10 cellular contexts compared by ENCODE assay signal in the genomic region with DNA sequence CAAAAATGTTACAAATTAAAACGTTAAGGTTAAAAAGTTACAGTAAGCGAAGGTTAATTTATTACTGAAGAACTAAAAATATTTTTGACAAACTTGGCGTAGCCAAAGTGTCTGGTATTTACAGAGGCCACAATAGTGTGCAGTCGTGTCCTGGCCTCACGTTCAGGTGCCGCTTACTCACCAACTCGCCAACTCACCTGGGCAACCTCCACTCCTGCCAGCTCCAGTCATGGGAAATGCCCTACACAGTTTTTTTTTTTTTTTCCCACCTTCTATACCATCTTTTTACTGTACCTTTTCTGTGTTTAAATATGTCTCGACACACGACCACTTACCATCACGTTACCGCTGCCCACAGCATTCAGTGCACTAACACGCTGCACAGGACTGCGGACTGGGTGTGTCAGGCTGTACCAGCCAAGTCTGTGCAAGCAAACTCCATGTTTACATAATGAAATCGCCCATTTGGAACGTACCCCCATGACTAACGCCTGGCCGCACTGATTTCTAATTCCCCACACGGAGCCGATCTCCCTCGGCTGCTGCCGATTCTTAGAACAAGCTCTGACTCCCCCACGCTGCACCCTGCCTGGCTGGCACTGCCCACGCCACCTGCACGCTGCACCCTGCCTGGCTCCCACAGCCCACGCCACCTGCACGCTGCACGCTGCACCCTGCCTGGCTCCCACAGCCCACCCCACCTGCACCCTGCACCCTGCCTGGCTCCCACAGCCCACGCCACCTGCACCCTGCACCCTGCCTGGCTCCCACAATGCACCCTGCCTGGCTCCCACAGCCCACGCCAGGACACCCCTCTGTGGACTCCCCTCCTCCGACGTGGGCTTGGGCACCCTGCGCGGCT.
DNase-seq lines count a peak whose midpoint lies in the region; ATAC-seq and TF ChIP-seq lines count a peak whose summit lies in the region.
"Had no signal": no experiment of that assay in that cellular context is flagged by ENCODE, and none has a peak within 500 bp of the region (broad histone marks: within the 10 kb centered on the region; RNA-seq: fewer than 3 reads in every experiment).

No MANE protein-coding gene starts in this region.

- no peak for ATAC-seq in activated T-helper 17 cell treated with anti-CD3 and anti-CD28 coated beads, Interleukin-2, amount 50 U/mL, for 72 hours (replicated peaks)
- no peak for ATAC-seq in GM18511 (IDR thresholded peaks at IDR 0.05; ENCODE audit: unreplicated experiment)

- peaks cover 26% of the 10 kb centered on the region for H3K4me1 Mint-ChIP-seq in chondrocyte (ENCODE audit: low read depth)
- peaks cover 15% of the 10 kb centered on the region for H3K4me1 Mint-ChIP-seq in activated T-helper 17 cell treated with anti-CD3 and anti-CD28 coated beads, Interleukin-2, amount 50 U/mL, for 72 hours

- peak; percentile 25 for DNase-seq in AG09319 (ENCODE audit: extremely low read depth, low read depth)
- peak; percentile 41 for DNase-seq in MG63
- DNase-seq in chondrocyte (ENCODE audit: low spot score): no peak
- peak; percentile 60 for DNase-seq in mucosa of gallbladder (ENCODE audit: low spot score)
- DNase-seq in T-helper 2 cell: no peak
- DNase-seq in DMS114 treated with DMSO at 0.1 percent for 48 hours (lab: John Stamatoyannopoulos, UW; ENCODE audit: unreplicated experiment): no peak
- DNase-seq: stimulated activated naive B cell treated with anti-CD40 and anti-IgM and Interleukin-4, amounts not matched to agents 10 μg/mL and 1 μg/mL and 100 μg/mL, for 72 hours had no signal

- H3K9me3 Mint-ChIP-seq in chondrocyte (ENCODE audit: low read depth): no peaks in the 10 kb centered on the region
- no peaks in the 10 kb centered on the region for H3K9me3 Mint-ChIP-seq in activated T-helper 17 cell treated with anti-CD3 and anti-CD28 coated beads, Interleukin-2, amount 50 U/mL, for 72 hours
- H3K9me3 Mint-ChIP-seq: stimulated activated naive B cell treated with anti-CD40 and anti-IgM and Interleukin-4, amounts not matched to agents 10 μg/mL and 1 μg/mL and 100 μg/mL, for 72 hours had no signal

- H3K27ac Mint-ChIP-seq in chondrocyte (ENCODE audit: unreplicated experiment): peak overlapping the region; percentile 98
- no peak overlapping the region for H3K27ac Mint-ChIP-seq in activated T-helper 17 cell treated with anti-CD3 and anti-CD28 coated beads, Interleukin-2, amount 50 U/mL, for 72 hours
- H3K27ac Mint-ChIP-seq: stimulated activated naive B cell treated with anti-CD40 and anti-IgM and Interleukin-4, amounts not matched to agents 10 μg/mL and 1 μg/mL and 100 μg/mL, for 72 hours had no signal

- peaks cover 27% of the 10 kb centered on the region for H3K36me3 Mint-ChIP-seq in chondrocyte (ENCODE audit: low read depth)
- H3K36me3 Mint-ChIP-seq in activated T-helper 17 cell treated with anti-CD3 and anti-CD28 coated beads, Interleukin-2, amount 50 U/mL, for 72 hours (ENCODE audit: low read depth): no peaks in the 10 kb centered on the region
- H3K36me3 Mint-ChIP-seq: stimulated activated naive B cell treated with anti-CD40 and anti-IgM and Interleukin-4, amounts not matched to agents 10 μg/mL and 1 μg/mL and 100 μg/mL, for 72 hours had no signal

- no peak overlapping the region for H3K4me3 ChIP-seq in MG63
- H3K4me3 ChIP-seq: BLaER1 had no signal

- H3K9me3 ChIP-seq in MG63: no peaks in the 10 kb centered on the region
- H3K9me3 ChIP-seq: BLaER1 had no signal

- no peaks in the 10 kb centered on the region for H3K27me3 ChIP-seq in MG63
- H3K27me3 ChIP-seq: BLaER1 had no signal

- H3K4me3 Mint-ChIP-seq in chondrocyte (ENCODE audit: unreplicated experiment): peak overlapping the region; percentile 56
- no peak overlapping the region for H3K4me3 Mint-ChIP-seq in activated T-helper 17 cell treated with anti-CD3 and anti-CD28 coated beads, Interleukin-2, amount 50 U/mL, for 72 hours

- H3K36me3 ChIP-seq in MG63: peaks cover 9% of the 10 kb centered on the region

- no peaks in the 10 kb centered on the region for H3K27me3 Mint-ChIP-seq in chondrocyte (ENCODE audit: low read depth)
- H3K27me3 Mint-ChIP-seq in activated T-helper 17 cell treated with anti-CD3 and anti-CD28 coated beads, Interleukin-2, amount 50 U/mL, for 72 hours: no peaks in the 10 kb centered on the region
- H3K27me3 Mint-ChIP-seq: stimulated activated naive B cell treated with anti-CD40 and anti-IgM and Interleukin-4, amounts not matched to agents 10 μg/mL and 1 μg/mL and 100 μg/mL, for 72 hours had no signal

- TF ChIP-seq CTCF in AG09319 (IDR thresholded peaks at IDR 0.05; ENCODE audit: low read depth, low read length) (no peak), chondrocyte (IDR thresholded peaks at IDR 0.05) (no peak)

Comparison
In these comparisons a context has a peak if more than half of its experiments do, and no peak if none do; other contexts are left out.
1. DNase-seq: peak in AG09319 (single experiment), MG63 (single experiment) and mucosa of gallbladder (single experiment); none in chondrocyte (single experiment), T-helper 2 cell (0 of 5) and DMS114 treated with DMSO at 0.1 percent for 48 hours (single experiment).